ENCODE assay signal across 1 cellular context in the genomic region with DNA sequence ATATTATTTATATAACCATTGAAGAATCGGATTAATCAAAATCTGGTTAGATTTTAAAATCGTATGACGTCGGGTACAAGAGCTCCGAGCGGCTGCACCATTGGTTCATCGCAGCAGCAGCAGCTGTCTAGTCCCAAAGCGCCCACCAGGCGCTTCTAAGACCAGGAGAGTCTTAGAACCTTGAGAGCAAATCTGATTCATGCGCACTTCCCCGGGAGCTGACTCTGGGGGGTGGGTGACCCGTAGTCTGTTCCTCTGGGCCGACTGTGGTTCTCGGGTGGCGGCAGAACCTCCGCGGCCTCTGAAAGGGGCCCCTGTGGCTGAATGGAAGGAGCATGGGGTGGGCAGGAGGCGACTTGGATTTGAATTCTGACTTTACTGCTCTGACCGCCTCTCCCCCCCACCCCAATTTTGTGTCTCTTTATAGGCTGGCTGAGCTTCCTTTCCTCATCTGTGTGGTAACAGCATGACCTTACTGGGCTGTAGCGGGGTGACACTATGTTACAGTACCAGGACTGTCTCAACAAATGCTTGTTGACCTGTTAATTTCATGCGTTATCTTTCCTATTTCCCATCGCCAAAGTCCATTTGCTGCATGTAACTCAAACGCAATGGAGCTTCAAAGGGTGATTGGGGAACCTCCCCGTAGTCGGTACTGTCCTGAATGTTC.
TF ChIP-seq lines count a peak whose summit lies in the region.

No MANE protein-coding gene starts in this region.

TF ChIP-seq in SK-N-SH treated with all-trans-retinoic acid at 6 μM for 48 hours, 23 proteins besides CTCF, POLR2A, EP300 and RAD21 (continued from another document):
- TF ChIP-seq, protein P1, sequence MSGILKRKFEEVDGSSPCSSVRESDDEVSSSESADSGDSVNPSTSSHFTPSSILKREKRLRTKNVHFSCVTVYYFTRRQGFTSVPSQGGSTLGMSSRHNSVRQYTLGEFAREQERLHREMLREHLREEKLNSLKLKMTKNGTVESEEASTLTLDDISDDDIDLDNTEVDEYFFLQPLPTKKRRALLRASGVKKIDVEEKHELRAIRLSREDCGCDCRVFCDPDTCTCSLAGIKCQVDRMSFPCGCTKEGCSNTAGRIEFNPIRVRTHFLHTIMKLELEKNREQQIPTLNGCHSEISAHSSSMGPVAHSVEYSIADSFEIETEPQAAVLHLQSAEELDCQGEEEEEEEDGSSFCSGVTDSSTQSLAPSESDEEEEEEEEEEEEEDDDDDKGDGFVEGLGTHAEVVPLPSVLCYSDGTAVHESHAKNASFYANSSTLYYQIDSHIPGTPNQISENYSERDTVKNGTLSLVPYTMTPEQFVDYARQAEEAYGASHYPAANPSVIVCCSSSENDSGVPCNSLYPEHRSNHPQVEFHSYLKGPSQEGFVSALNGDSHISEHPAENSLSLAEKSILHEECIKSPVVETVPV (CRISPR knock-in tag; IDR thresholded peaks at IDR 0.05): no peak
- TF ChIP-seq ZFP3 (CRISPR knock-in tag; IDR thresholded peaks at IDR 0.05): no peak
- TF ChIP-seq ARNTL (CRISPR knock-in tag; IDR thresholded peaks at IDR 0.05; ENCODE audit: borderline replicate concordance, low read depth): no peak
- TF ChIP-seq RARB (CRISPR knock-in tag; IDR thresholded peaks at IDR 0.05): no peak
- TF ChIP-seq ZNF8 (CRISPR knock-in tag; IDR thresholded peaks at IDR 0.05): no peak
